10 cellular contexts compared by ENCODE assay signal in genomic region chr9:128190013-128190412, GRCh38. TPM values are rescaled to one million over a fixed set of nuclear protein-coding genes. Genes with fewer than 3 reads are reported as not detected.
DNase-seq lines count a peak whose midpoint lies in the region; ATAC-seq and TF ChIP-seq lines count a peak whose summit lies in the region.
"Had no signal": no experiment of that assay in that cellular context is flagged by ENCODE, and none has a peak within 500 bp of the region (broad histone marks: within the 10 kb centered on the region; RNA-seq: fewer than 3 reads in every experiment).

No MANE protein-coding gene starts in this region.

- no peak for TF ChIP-seq CTCF in CD4-positive, alpha-beta T cell (IDR thresholded peaks at IDR 0.05)
- TF ChIP-seq CTCF in HFF-Myc (IDR thresholded peaks at IDR 0.05; ENCODE audit: low read depth, low read length, missing control alignments) (no peak), ascending aorta (IDR thresholded peaks at IDR 0.05) (no peak), mucosa of descending colon (IDR thresholded peaks at IDR 0.05) (no peak)

- H3K4me1 Mint-ChIP-seq in CD4-positive, alpha-beta T cell (ENCODE audit: low read depth), result peaks cover 31% of the 10 kb centered on the region
- H3K4me1 Mint-ChIP-seq in naive thymus-derived CD4-positive, alpha-beta T cell, result peaks cover 13 to 39% (median 33%) of the 10 kb centered on the region in 7 donors

- H3K4me3 Mint-ChIP-seq in CD4-positive, alpha-beta T cell, result peak overlapping the region; percentile 88
- peak overlapping the region; percentile 78 to 99 (median 94) for H3K4me3 Mint-ChIP-seq in naive thymus-derived CD4-positive, alpha-beta T cell

- H3K27me3 Mint-ChIP-seq in CD4-positive, alpha-beta T cell, result no peaks in the 10 kb centered on the region
- peaks cover 0 to 10% (median 0%) of the 10 kb centered on the region in 5 donors for H3K27me3 Mint-ChIP-seq in naive thymus-derived CD4-positive, alpha-beta T cell

- CTCF ChIA-PET in CD4-positive, alpha-beta T cell (lab: Charles Lee), result no interaction called here
- CTCF ChIA-PET in naive thymus-derived CD4-positive, alpha-beta T cell (lab: Charles Lee), result interaction anchor here (0.6 to 1.2 kb wide), 2 partner anchors 9 to 18 kb away, joined by 3 to 4 read pairs; no protein-coding TSS in a partner anchor

- no peak overlapping the region for H3K27ac ChIP-seq in CD4-positive, alpha-beta T cell (ENCODE audit: low read depth, low read length)
- no peak overlapping the region for H3K27ac ChIP-seq in ascending aorta
- H3K27ac ChIP-seq in naive thymus-derived CD4-positive, alpha-beta T cell (ENCODE audit: low read depth, low read length), result no peak overlapping the region

- peaks cover 52% of the 10 kb centered on the region for H3K36me3 Mint-ChIP-seq in CD4-positive, alpha-beta T cell (ENCODE audit: low read depth)
- H3K36me3 Mint-ChIP-seq in naive thymus-derived CD4-positive, alpha-beta T cell, result peaks cover 0 to 20% (median 18%) of the 10 kb centered on the region in 5 donors

- no peak for DNase-seq in CD4-positive, alpha-beta T cell
- DNase-seq in HFF-Myc (ENCODE audit: extremely low read depth, low read depth) (no peak), ascending aorta (ENCODE audit: low spot score in 2 of 2) (no peak), Ammon's horn (ENCODE audit: low spot score) (no peak), mesenteric fat pad (ENCODE audit: low spot score) (no peak), mucosa of descending colon (no peak)
- DNase-seq in naive thymus-derived CD4-positive, alpha-beta T cell, result no peak
- DNase-seq: activated CD4-positive, CD25-positive, alpha-beta regulatory T cell treated with anti-CD3 and anti-CD28 coated beads, Interleukin-2, amount 50 U/mL, for 72 hours; uterus had no signal

- H3K36me3 ChIP-seq in ascending aorta (peaks cover 20 to 25% of the 10 kb centered on the region in 2 donors), mucosa of descending colon (ENCODE audit: low read depth) (no peaks in the 10 kb centered on the region)
- peaks cover 0 to 43% (median 0%) of the 10 kb centered on the region in 3 experiments for H3K36me3 ChIP-seq in naive thymus-derived CD4-positive, alpha-beta T cell (ENCODE audit: control insufficient read depth in 2 of 3, insufficient read depth in 3 of 3, low read length in 3 of 3)
- H3K36me3 ChIP-seq: uterus had no signal

- intact Hi-C loops in CD4-positive, alpha-beta T cell (cut with DNase I, micrococcal nuclease), result loop anchor here (5.0 to 10.0 kb wide), 3 partner anchors 65 to 388 kb away; partner anchors contain the start of genes COQ4 (in 1 of the 2), FPGS (in 1 of the 2) and TRUB2 (in 1 of the 2)
- intact Hi-C loops in ascending aorta (cut with DNase I), result loop anchor here (5.0 kb wide), 1 partner anchor 87 kb away; the partner anchor contains the start of genes GOLGA2 and SWI5
- intact Hi-C loops in naive thymus-derived CD4-positive, alpha-beta T cell (cut with micrococcal nuclease), result loop anchor here (2.0 to 5.0 kb wide), 4 partner anchors 15 to 132 kb away; partner anchors contain the start of genes COQ4 (in 2 of the 2), TRUB2 (in 2 of the 2), GOLGA2 (in 1 of the 2) and SWI5 (in 1 of the 2)
- intact Hi-C loops in mucosa of descending colon (cut with DNase I, micrococcal nuclease), result no loop called here

- H3K4me3 ChIP-seq in HFF-Myc (replicated peaks; ENCODE audit: low read depth, low read length) (peak overlapping the region; percentile 64), ascending aorta (peak overlapping the region; percentile 69 to 97), mucosa of descending colon (no peak overlapping the region)
- peak overlapping the region; percentile 76 for H3K4me3 ChIP-seq in naive thymus-derived CD4-positive, alpha-beta T cell (ENCODE audit: low read length)

- H3K9me3 Mint-ChIP-seq in CD4-positive, alpha-beta T cell, result no peaks in the 10 kb centered on the region
- peaks cover 0 to 2% (median 0%) of the 10 kb centered on the region in 11 donors for H3K9me3 Mint-ChIP-seq in naive thymus-derived CD4-positive, alpha-beta T cell

- H3K4me1 ChIP-seq in ascending aorta (peaks cover 0 to 13% of the 10 kb centered on the region in 2 donors), mucosa of descending colon (ENCODE audit: low read depth) (peaks cover 14% of the 10 kb centered on the region)
- peaks cover 12 to 16% of the 10 kb centered on the region in 2 donors for H3K4me1 ChIP-seq in naive thymus-derived CD4-positive, alpha-beta T cell (ENCODE audit: control insufficient read depth in 2 of 2, insufficient read depth in 2 of 2, low read length in 2 of 2)

- H3K27ac Mint-ChIP-seq in CD4-positive, alpha-beta T cell, result peak overlapping the region; percentile 49
- H3K27ac Mint-ChIP-seq in naive thymus-derived CD4-positive, alpha-beta T cell, result peak overlapping the region in 8 of 9 donors; percentile 3 to 91 (median 68)

- POLR2A ChIA-PET in CD4-positive, alpha-beta T cell (lab: Charles Lee), result interaction anchor here (0.8 to 2.1 kb wide), 4 partner anchors 29 to 181 kb away, joined by 3 to 13 read pairs (median 6); partner anchors contain the start of genes BBLN and URM1
- POLR2A ChIA-PET in naive thymus-derived CD4-positive, alpha-beta T cell (lab: Charles Lee), result interaction anchor here (0.5 to 2.1 kb wide), 7 partner anchors 9 to 739 kb away, joined by 3 to 9 read pairs (median 5); partner anchors contain the start of genes BBLN, GOLGA2, LRSAM1 and RPL12

- ATAC-seq in CD4-positive, alpha-beta T cell (ENCODE audit: poor library complexity), result no peak
- no peak for ATAC-seq in naive thymus-derived CD4-positive, alpha-beta T cell
- no peak for ATAC-seq in activated CD4-positive, CD25-positive, alpha-beta regulatory T cell treated with anti-CD3 and anti-CD28 coated beads, Interleukin-2, amount 50 U/mL, for 24 hours
- no peak for ATAC-seq in mucosa of descending colon

- no peaks in the 10 kb centered on the region for H3K27me3 ChIP-seq in CD4-positive, alpha-beta T cell (ENCODE audit: control insufficient read depth, insufficient read depth, low read length)
- H3K27me3 ChIP-seq in ascending aorta, result no peaks in the 10 kb centered on the region
- no peaks in the 10 kb centered on the region for H3K27me3 ChIP-seq in naive thymus-derived CD4-positive, alpha-beta T cell (ENCODE audit: control insufficient read depth in 2 of 2, insufficient read depth in 2 of 2, low read length in 2 of 2)
- H3K27me3 ChIP-seq: uterus had no signal

- no peaks in the 10 kb centered on the region for H3K9me3 ChIP-seq in CD4-positive, alpha-beta T cell (ENCODE audit: control insufficient read depth, low read length)
- H3K9me3 ChIP-seq in ascending aorta (no peaks in the 10 kb centered on the region), mucosa of descending colon (no peaks in the 10 kb centered on the region)
- H3K9me3 ChIP-seq in naive thymus-derived CD4-positive, alpha-beta T cell (ENCODE audit: control insufficient read depth in 2 of 3, low read length in 3 of 3), result no peaks in the 10 kb centered on the region
- H3K9me3 ChIP-seq: uterus had no signal

RNA-seq across cellular contexts. Expression of gene CIZ1, which starts 1.4 kb away (rescaled TPM):
- total RNA-seq in CD4-positive, alpha-beta T cell, result 100 to 1,000 TPM; 106 to 107 TPM
- 85.8 TPM for total RNA-seq in ascending aorta
- 100 to 1,000 TPM; 110 to 163 (median 142) TPM for total RNA-seq in naive thymus-derived CD4-positive, alpha-beta T cell
- polyA plus RNA-seq in naive thymus-derived CD4-positive, alpha-beta T cell, result 10 to 100 TPM; 11.2 to 38.2 TPM
- 100.0 TPM for total RNA-seq in mesenteric fat pad
- total RNA-seq in mucosa of descending colon, result 100 to 1,000 TPM in 2 of 3 donors, 10 to 100 TPM in 1; 88.0 to 176 (median 105) TPM

RNA-seq across cellular contexts. Expression of gene DNM1, which starts 13.2 kb away (rescaled TPM):
- total RNA-seq in CD4-positive, alpha-beta T cell, result 1 to 10 TPM; 1.8 to 2.5 TPM
- total RNA-seq in ascending aorta (31.9 TPM), mesenteric fat pad (24.1 TPM), mucosa of descending colon (10 to 100 TPM in 1 of 3 donors, 1 to 10 TPM in 2; 4.0 to 19.0 (median 6.7) TPM)
- total RNA-seq in naive thymus-derived CD4-positive, alpha-beta T cell, result 1 to 10 TPM in 2 of 5 experiments, under 1 TPM in 3; 0.24 to 2.0 (median 0.94) TPM
- under 1 TPM in 1 of 2 donors, not detected in 1; 0.24 TPM for polyA plus RNA-seq in naive thymus-derived CD4-positive, alpha-beta T cell

RNA-seq across cellular contexts. Expression of gene BBLN, which starts 29.9 kb away (rescaled TPM):
- total RNA-seq in CD4-positive, alpha-beta T cell, result 10 to 100 TPM; 53.6 to 55.9 TPM
- total RNA-seq in ascending aorta (389 TPM), mesenteric fat pad (63.7 TPM), mucosa of descending colon (10 to 100 TPM; 33.7 to 46.8 (median 37.6) TPM)
- total RNA-seq in naive thymus-derived CD4-positive, alpha-beta T cell, result 10 to 100 TPM; 42.7 to 87.8 (median 48.0) TPM
- polyA plus RNA-seq in naive thymus-derived CD4-positive, alpha-beta T cell, result 100 to 1,000 TPM in 1 of 2 donors, 10 to 100 TPM in 1; 99.2 to 102 TPM

RNA-seq across cellular contexts. Expression of gene LCN2, which starts 40.8 kb away (rescaled TPM):
- total RNA-seq in CD4-positive, alpha-beta T cell, result not detected
- total RNA-seq in ascending aorta (not detected), mesenteric fat pad (0.64 TPM), mucosa of descending colon (100 to 1,000 TPM in 1 of 3 donors, 10 to 100 TPM in 2; 16.8 to 456 (median 20.5) TPM)
- not detected for total RNA-seq in naive thymus-derived CD4-positive, alpha-beta T cell
- polyA plus RNA-seq in naive thymus-derived CD4-positive, alpha-beta T cell, result not detected

Comparison
In these comparisons a context has a peak if more than half of its experiments do, and no peak if none do; other contexts are left out.
1. intact Hi-C loops: an anchor here in CD4-positive, alpha-beta T cell (5.0 to 10.0 kb wide), ascending aorta (5.0 kb wide) and naive thymus-derived CD4-positive, alpha-beta T cell (2.0 to 5.0 kb wide); none called in mucosa of descending colon.